ENCODE assay signal across 9 cellular contexts in the genomic region with DNA sequence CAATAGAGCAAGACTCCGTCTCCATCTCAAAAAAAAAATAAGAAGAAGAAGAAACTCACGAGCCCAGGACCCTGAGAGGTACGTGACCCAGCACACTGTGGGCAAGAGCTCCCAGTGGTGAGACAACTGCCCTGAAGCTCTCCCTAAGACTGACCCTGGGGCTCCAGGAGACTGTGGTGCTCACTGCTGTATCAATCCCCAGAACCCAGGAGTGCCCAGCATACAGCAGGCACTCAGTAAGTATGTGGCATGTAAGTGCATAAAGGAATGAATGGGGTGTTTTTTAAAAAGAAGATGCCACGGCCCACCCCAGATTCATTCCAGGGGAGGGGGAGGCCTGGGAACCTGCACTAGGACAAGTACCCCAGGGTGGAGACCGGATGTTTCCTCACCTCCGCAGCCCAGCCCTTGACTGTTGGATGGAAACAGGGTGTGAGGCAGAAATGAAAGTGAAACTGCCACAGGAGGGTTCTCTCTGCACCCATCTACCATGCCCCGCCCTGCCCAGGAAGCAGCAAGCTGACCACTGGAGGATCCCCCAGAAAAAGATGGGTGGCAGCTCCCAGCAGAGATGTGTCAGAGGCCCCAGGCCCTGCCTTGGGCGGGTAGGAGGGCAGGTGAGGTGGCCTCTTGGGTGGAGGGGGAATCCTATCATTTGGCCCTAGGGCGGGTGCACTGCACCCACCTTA. TPM values are rescaled to one million over a fixed set of nuclear protein-coding genes. Genes with fewer than 3 reads are reported as not detected.
DNase-seq lines count a peak whose midpoint lies in the region; ATAC-seq and TF ChIP-seq lines count a peak whose summit lies in the region.
"Had no signal": no experiment of that assay in that cellular context is flagged by ENCODE, and none has a peak within 500 bp of the region (broad histone marks: within the 10 kb centered on the region; RNA-seq: fewer than 3 reads in every experiment).

No MANE protein-coding gene starts in this region.

- POLR2A ChIA-PET in MCF 10A (lab: Yijun Ruan, JAX) = no interaction called here

- TF ChIP-seq CTCF in MCF 10A (IDR thresholded peaks at IDR 0.05; ENCODE audit: unreplicated experiment) (no peak), breast epithelium (IDR thresholded peaks at IDR 0.05) (no peak), SU-DHL-6 (IDR thresholded peaks at IDR 0.05; ENCODE audit: insufficient read depth, low read length, poor library complexity, severe bottlenecking) (no peak)

- peaks cover 26% of the 10 kb centered on the region for H3K4me1 Mint-ChIP-seq in MCF 10A (ENCODE audit: insufficient read depth, unreplicated experiment)

- H3F3A ChIP-seq in SU-DHL-6 (ENCODE audit: insufficient read depth) = no peaks in the 10 kb centered on the region

- H3K9me2 ChIP-seq in SU-DHL-6 (replicated peaks; ENCODE audit: insufficient read depth, low read length) = no peaks in the 10 kb centered on the region

- no peaks in the 10 kb centered on the region for H3K9me3 Mint-ChIP-seq in MCF 10A (ENCODE audit: unreplicated experiment)

- peak overlapping the region; percentile 7 for H3K4me2 ChIP-seq in SU-DHL-6 (ENCODE audit: low read depth, low read length, poor library complexity, severe bottlenecking)

- no TSS peak for BruUV-seq in MCF 10A (replicated peaks; lab: Mats Ljungman, UMichigan)

- H3K27me3 ChIP-seq in breast epithelium = no peaks in the 10 kb centered on the region
- no peaks in the 10 kb centered on the region for H3K27me3 ChIP-seq in SU-DHL-6 (ENCODE audit: low read length)

- no peak overlapping the region for H2AFZ ChIP-seq in SU-DHL-6 (ENCODE audit: low read depth, low read length, severe bottlenecking)

- CTCF ChIA-PET in MCF 10A (lab: Yijun Ruan, JAX) = interaction anchor here (0.6 to 3.9 kb wide), 6 partner anchors 10 to 224 kb away, joined by 3 to 26 read pairs (median 4); no protein-coding TSS in a partner anchor

- no peaks in the 10 kb centered on the region for H3K79me2 ChIP-seq in SU-DHL-6 (ENCODE audit: insufficient read depth, low read length)

- H3K4me1 ChIP-seq in breast epithelium = no peaks in the 10 kb centered on the region

- H3K27ac Mint-ChIP-seq in MCF 10A (ENCODE audit: low read depth, unreplicated experiment) = peak overlapping the region; percentile 87

- H3K4me3 ChIP-seq in breast epithelium (peak overlapping the region in 1 of 3 donors; percentile 35), SU-DHL-6 (ENCODE audit: insufficient read depth, low read length, poor library complexity, severe bottlenecking) (no peak overlapping the region)

- intact Hi-C loops in MCF 10A (cut with micrococcal nuclease) = no loop called here
- intact Hi-C loops in breast epithelium (cut with DNase I; ENCODE audit: low total_unique reads) = no loop called here

- DNase-seq in MCF 10A (ENCODE audit: unreplicated experiment) = peak; percentile 74
- DNase-seq in breast epithelium (ENCODE audit: low spot score in 2 of 2) = no peak
- DNase-seq in activated naive CD8-positive, alpha-beta T cell treated with anti-CD3 and anti-CD28 coated beads, Interleukin-2, amount 50 U/mL, for 16 hours (ENCODE audit: low read depth, low spot score) = peak; percentile 17
- peak; percentile 73 for DNase-seq in stimulated activated CD4-positive, alpha-beta T cell treated with anti-CD3 and anti-CD28 coated beads, Interleukin-15, amount 100 ng/mL, for 24 hours
- no peak for DNase-seq in hippocampal formation (lab: John Stamatoyannopoulos, UW)
- no peak for DNase-seq in midbrain (lab: John Stamatoyannopoulos, UW)

- H3K27ac ChIP-seq in breast epithelium (no peak overlapping the region), SU-DHL-6 (ENCODE audit: low read depth, low read length) (no peak overlapping the region)
- H3K27ac ChIP-seq: C4-2B had no signal

- H3K27me3 Mint-ChIP-seq in MCF 10A (ENCODE audit: insufficient read depth, unreplicated experiment) = no peaks in the 10 kb centered on the region

- peaks cover 5% of the 10 kb centered on the region for H3K36me3 Mint-ChIP-seq in MCF 10A (ENCODE audit: insufficient read depth, unreplicated experiment)

- no peaks in the 10 kb centered on the region for H4K20me1 ChIP-seq in SU-DHL-6 (ENCODE audit: low read depth, low read length)

- TF ChIP-seq POLR2A in breast epithelium (IDR thresholded peaks at IDR 0.05) = no peak

- no peak overlapping the region for H3K9ac ChIP-seq in SU-DHL-6 (ENCODE audit: low read length)

- H3K4me3 Mint-ChIP-seq in MCF 10A (ENCODE audit: unreplicated experiment) = peak overlapping the region; percentile 61

- ATAC-seq in HG03066 (IDR thresholded peaks at IDR 0.05; ENCODE audit: low read depth, unreplicated experiment) = peak; percentile 98

- H3K9me3 ChIP-seq in breast epithelium (no peaks in the 10 kb centered on the region), SU-DHL-6 (ENCODE audit: insufficient read depth, low read length) (no peaks in the 10 kb centered on the region)

- H3K36me3 ChIP-seq in breast epithelium (no peaks in the 10 kb centered on the region), SU-DHL-6 (ENCODE audit: low read length) (no peaks in the 10 kb centered on the region)

RNA-seq across cellular contexts. Expression of a gene that starts 12.2 kb away (rescaled TPM):
- 84.7 and 133 TPM in 2 replicates for total RNA-seq in MCF 10A (2022)
- total RNA-seq in breast epithelium = 10 to 100 TPM; 27.8 to 91.7 (median 42.9) TPM

Comparison
In these comparisons a context has a peak if more than half of its experiments do, and no peak if none do; other contexts are left out.
1. DNase-seq: peak in MCF 10A (single experiment), activated naive CD8-positive, alpha-beta T cell treated with anti-CD3 and anti-CD28 coated beads, Interleukin-2, amount 50 U/mL, for 16 hours (single experiment) and stimulated activated CD4-positive, alpha-beta T cell treated with anti-CD3 and anti-CD28 coated beads, Interleukin-15, amount 100 ng/mL, for 24 hours (single experiment); none in breast epithelium (0 of 2), hippocampal formation (0 of 2) and midbrain (single experiment).